In genomic region chr12:95918194-95918993, GRCh38 we compare ENCODE assay signal across 8 cellular contexts. TPM values are rescaled to one million over a fixed set of nuclear protein-coding genes. Genes with fewer than 3 reads are reported as not detected.
DNase-seq lines count a peak whose midpoint lies in the region; ATAC-seq and TF ChIP-seq lines count a peak whose summit lies in the region.

No MANE protein-coding gene starts in this region.

- peaks cover 2% of the 10 kb centered on the region for H3K9me3 Mint-ChIP-seq in activated CD8-positive, alpha-beta T cell treated with anti-CD3 and anti-CD28 coated beads for 36 hours
- no peaks in the 10 kb centered on the region for H3K9me3 Mint-ChIP-seq in natural killer cell

- no peak for TF ChIP-seq POLR2A in upper lobe of left lung (IDR thresholded peaks at IDR 0.05)

- no peaks in the 10 kb centered on the region for H3K4me1 Mint-ChIP-seq in activated CD8-positive, alpha-beta T cell treated with anti-CD3 and anti-CD28 coated beads for 36 hours (ENCODE audit: low read depth)
- H3K4me1 Mint-ChIP-seq in natural killer cell, result no peaks in the 10 kb centered on the region

- intact Hi-C loops in activated CD8-positive, alpha-beta T cell treated with anti-CD3 and anti-CD28 coated beads for 36 hours (cut with micrococcal nuclease), result loop anchor here (2.0 kb wide), 1 partner anchor 78 kb away; the partner anchor contains the start of gene HAL
- intact Hi-C loops in natural killer cell (cut with micrococcal nuclease), result loop anchor here (1.0 kb wide), 1 partner anchor 80 kb away; no protein-coding TSS in a partner anchor

- ATAC-seq in GM18873 (IDR thresholded peaks at IDR 0.05; ENCODE audit: low FRiP score, unreplicated experiment), result peak; percentile 66
- ATAC-seq in HG03354 (IDR thresholded peaks at IDR 0.05; ENCODE audit: poor library complexity, severe bottlenecking, unreplicated experiment), result peak; percentile 93
- peak; percentile 99 for ATAC-seq in activated CD8-positive, alpha-beta T cell treated with anti-CD3 and anti-CD28 coated beads for 36 hours
- peak; percentile 87 for ATAC-seq in esophagus mucosa
- ATAC-seq in natural killer cell, result peak; percentile 89 to 97 (median 97)
- ATAC-seq in upper lobe of left lung (ENCODE audit: low FRiP score in 2 of 2), result peak; percentile 88 to 89

- no peak overlapping the region for H3K27ac Mint-ChIP-seq in activated CD8-positive, alpha-beta T cell treated with anti-CD3 and anti-CD28 coated beads for 36 hours
- no peak overlapping the region for H3K27ac Mint-ChIP-seq in natural killer cell

- no peaks in the 10 kb centered on the region for H3K36me3 Mint-ChIP-seq in activated CD8-positive, alpha-beta T cell treated with anti-CD3 and anti-CD28 coated beads for 36 hours (ENCODE audit: low read depth)
- H3K36me3 Mint-ChIP-seq in natural killer cell, result no peaks in the 10 kb centered on the region

- POLR2A ChIA-PET in activated CD8-positive, alpha-beta T cell treated with anti-CD3 and anti-CD28 coated beads for 36 hours (lab: Charles Lee), result interaction anchor here (1.0 to 1.1 kb wide), 3 partner anchors 25 to 80 kb away, joined by 3 to 4 read pairs (median 3); partner anchors contain the start of genes AMDHD1 and CCDC38

- no peak for TF ChIP-seq EP300 in upper lobe of left lung (IDR thresholded peaks at IDR 0.05)

- DNase-seq in NCI-H524 treated with DMSO at 0.1 percent for 48 hours (lab: John Stamatoyannopoulos, UW) (peak; percentile 22), natural killer cell (no peak), upper lobe of left lung (peak in 1 of 2 donors; percentile 38)
- peak; percentile 62 for DNase-seq in activated CD8-positive, alpha-beta T cell treated with anti-CD3 and anti-CD28 coated beads for 36 hours

- no peak overlapping the region for H3K27ac ChIP-seq in C4-2B
- no peak overlapping the region for H3K27ac ChIP-seq in upper lobe of left lung

- CTCF ChIA-PET in activated CD8-positive, alpha-beta T cell treated with anti-CD3 and anti-CD28 coated beads for 36 hours (lab: Charles Lee), result interaction anchor here (0.7 to 4.4 kb wide), 24 partner anchors 10 to 599 kb away, joined by 3 to 85 read pairs (median 5); partner anchors contain the start of genes AMDHD1 and CCDC38

- no peak overlapping the region for H3K4me3 Mint-ChIP-seq in activated CD8-positive, alpha-beta T cell treated with anti-CD3 and anti-CD28 coated beads for 36 hours
- H3K4me3 Mint-ChIP-seq in natural killer cell, result no peak overlapping the region

- H3K27me3 Mint-ChIP-seq in activated CD8-positive, alpha-beta T cell treated with anti-CD3 and anti-CD28 coated beads for 36 hours, result peaks cover 2% of the 10 kb centered on the region
- H3K27me3 Mint-ChIP-seq in natural killer cell (ENCODE audit: low read depth in 2 of 2), result peaks cover 10 to 17% of the 10 kb centered on the region in 2 donors

- no peaks in the 10 kb centered on the region for H3K36me3 ChIP-seq in upper lobe of left lung

- TF ChIP-seq CTCF in C4-2B (conservative IDR thresholded peaks at IDR 0.05) (peak; percentile 87), natural killer cell (IDR thresholded peaks at IDR 0.05) (peak; percentile 90), upper lobe of left lung (IDR thresholded peaks at IDR 0.05) (peak; percentile 67 to 83 (median 78))
- TF ChIP-seq CTCF in activated CD8-positive, alpha-beta T cell treated with anti-CD3 and anti-CD28 coated beads for 36 hours (IDR thresholded peaks at IDR 0.05), result peak; percentile 95

- no peaks in the 10 kb centered on the region for H3K4me1 ChIP-seq in upper lobe of left lung

- H3K27me3 ChIP-seq in upper lobe of left lung, result no peaks in the 10 kb centered on the region

- H3K4me3 ChIP-seq in upper lobe of left lung, result no peak overlapping the region

- H3K9me3 ChIP-seq in upper lobe of left lung, result no peaks in the 10 kb centered on the region

- WGBS in upper lobe of left lung, 2 donors, result 26 to 29% methylated on average over 7 of the region's 7 CpGs

RNA-seq across cellular contexts. Expression of gene CCDC38, which starts 24.0 kb away (rescaled TPM):
- under 1 TPM; 0.18 to 0.34 TPM for total RNA-seq in activated CD8-positive, alpha-beta T cell treated with anti-CD3 and anti-CD28 coated beads for 36 hours
- total RNA-seq in esophagus mucosa (not detected), natural killer cell (1 to 10 TPM in 1 of 3 donors, under 1 TPM in 2; 0.35 to 1.2 (median 0.63) TPM), upper lobe of left lung (under 1 TPM in 2 of 6 donors, not detected in 4; 0.13 to 0.14 TPM)

RNA-seq across cellular contexts. Expression of gene AMDHD1, which starts 24.7 kb away (rescaled TPM):
- total RNA-seq in activated CD8-positive, alpha-beta T cell treated with anti-CD3 and anti-CD28 coated beads for 36 hours, result 1 to 10 TPM; 1.1 TPM
- total RNA-seq in esophagus mucosa (0.44 TPM), natural killer cell (1 to 10 TPM; 1.2 to 1.6 (median 1.4) TPM), upper lobe of left lung (1 to 10 TPM in 4 of 6 donors, under 1 TPM in 1, not detected in 1; 0.91 to 2.2 (median 1.9) TPM)

RNA-seq across cellular contexts. Expression of gene SNRPF, which starts 59.6 kb away (rescaled TPM):
- total RNA-seq in activated CD8-positive, alpha-beta T cell treated with anti-CD3 and anti-CD28 coated beads for 36 hours, result 10 to 100 TPM; 51.2 to 54.4 TPM
- total RNA-seq in esophagus mucosa (33.6 TPM), natural killer cell (10 to 100 TPM; 22.7 to 25.3 (median 24.5) TPM), upper lobe of left lung (10 to 100 TPM in 4 of 6 donors, 1 to 10 TPM in 2; 2.1 to 16.6 (median 14.3) TPM)
